ENCODE assay signal across 18 cellular contexts in the genomic region with DNA sequence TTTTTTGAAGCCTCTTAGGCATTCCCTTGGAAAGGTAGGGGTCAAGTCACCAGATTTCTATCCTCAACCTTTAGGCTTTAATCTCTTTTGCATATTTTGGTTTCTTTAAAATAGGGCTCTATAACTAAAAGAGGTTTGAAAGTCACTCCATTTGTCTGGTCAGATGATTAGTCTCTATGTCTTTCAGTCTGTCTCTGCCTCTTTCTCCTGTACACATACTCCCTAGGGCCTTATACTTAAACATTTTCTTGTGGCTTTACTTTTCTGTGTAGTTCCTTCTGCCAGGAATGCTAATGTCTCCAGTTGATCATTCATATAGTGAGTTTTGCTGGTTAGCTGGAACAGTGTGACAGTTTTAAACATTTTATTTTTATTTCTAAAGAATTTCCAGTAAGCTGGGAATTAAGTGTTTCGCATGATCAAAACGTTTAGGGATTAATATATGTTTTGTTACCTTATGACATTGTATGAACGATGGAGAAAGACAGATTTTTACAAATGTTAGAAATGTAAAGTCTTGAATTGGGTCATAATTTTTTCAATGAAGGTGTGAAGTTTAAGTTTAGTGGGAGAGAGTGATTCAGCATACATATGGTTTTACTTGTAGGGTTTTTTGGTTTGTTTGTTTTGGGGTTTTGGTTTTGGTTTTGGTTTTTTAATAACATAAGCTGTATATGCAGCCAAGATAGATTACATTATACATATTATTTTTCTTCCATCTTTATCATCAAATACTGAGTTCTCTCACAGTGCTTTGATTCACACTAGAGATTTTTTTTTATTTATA.
DNase-seq lines count a peak whose midpoint lies in the region; ATAC-seq lines count a peak whose summit lies in the region.
"Had no signal": no experiment of that assay in that cellular context is flagged by ENCODE, and none has a peak within 500 bp of the region (broad histone marks: within the 10 kb centered on the region; RNA-seq: fewer than 3 reads in every experiment).

No MANE protein-coding gene starts in this region.

- in situ Hi-C loops in GM23248 (cut with MboI): no loop called here

- H3K27ac Mint-ChIP-seq in activated CD8-positive, alpha-beta memory T cell treated with anti-CD3 and anti-CD28 coated beads, Interleukin-2, amount 10 ng/mL, durations not matched to agents 7 days and 5 days: peak overlapping the region; percentile 14
- H3K27ac Mint-ChIP-seq in IgD-negative memory B cell: peak overlapping the region in 1 of 3 donors; percentile 78
- H3K27ac Mint-ChIP-seq in activated naive CD8-positive, alpha-beta T cell: peak overlapping the region; percentile 30
- peak overlapping the region; percentile 43 for H3K27ac Mint-ChIP-seq in stimulated activated effector memory CD8-positive, alpha-beta T cell treated with anti-CD3 and anti-CD28 coated beads, Interleukin-12 subunit alpha, Interleukin-12 subunit beta, amount 100 ng/mL, for 72 hours
- H3K27ac Mint-ChIP-seq: activated CD4-positive, alpha-beta T cell treated with anti-CD3 and anti-CD28 coated beads, Interleukin-2, amount 10 ng/mL, durations not matched to agents 7 days and 5 days; T-helper 17 cell had no signal

- no peaks in the 10 kb centered on the region for H3K9me2 ChIP-seq in GM23248 (ENCODE audit: insufficient read depth)

- 81 to 90% methylated on average over 3 of the region's 3 CpGs for WGBS in GM23248 (ENCODE audit: low coverage in 1 of 2, low lambda C conversion rate in 2 of 2, missing lambda C conversion rate in 2 of 2), 2 experiments

- no peaks in the 10 kb centered on the region for H3K9me3 Mint-ChIP-seq in activated CD8-positive, alpha-beta memory T cell treated with anti-CD3 and anti-CD28 coated beads, Interleukin-2, amount 10 ng/mL, durations not matched to agents 7 days and 5 days (ENCODE audit: low read depth)
- H3K9me3 Mint-ChIP-seq in IgD-negative memory B cell: no peaks in the 10 kb centered on the region
- H3K9me3 Mint-ChIP-seq in activated naive CD8-positive, alpha-beta T cell (ENCODE audit: low read depth): no peaks in the 10 kb centered on the region
- H3K9me3 Mint-ChIP-seq in stimulated activated effector memory CD8-positive, alpha-beta T cell treated with anti-CD3 and anti-CD28 coated beads, Interleukin-12 subunit alpha, Interleukin-12 subunit beta, amount 100 ng/mL, for 72 hours: no peaks in the 10 kb centered on the region
- H3K9me3 Mint-ChIP-seq: activated CD4-positive, alpha-beta T cell treated with anti-CD3 and anti-CD28 coated beads, Interleukin-2, amount 10 ng/mL, durations not matched to agents 7 days and 5 days had no signal

- no peaks in the 10 kb centered on the region for H4K20me1 ChIP-seq in GM23248 (ENCODE audit: insufficient read depth)

- 0 out of 2 replicates have a peak, but pooled peaks cover 4% of the 10 kb centered on the region for H3F3A ChIP-seq in GM23248 (ENCODE audit: insufficient read depth)

- peaks cover 10% of the 10 kb centered on the region for H3K4me1 ChIP-seq in GM23248 (ENCODE audit: insufficient read depth)

- peaks cover 17% of the 10 kb centered on the region for H3K36me3 Mint-ChIP-seq in activated CD8-positive, alpha-beta memory T cell treated with anti-CD3 and anti-CD28 coated beads, Interleukin-2, amount 10 ng/mL, durations not matched to agents 7 days and 5 days
- H3K36me3 Mint-ChIP-seq in IgD-negative memory B cell: peaks cover 21% of the 10 kb centered on the region
- H3K36me3 Mint-ChIP-seq in activated naive CD8-positive, alpha-beta T cell: peaks cover 17% of the 10 kb centered on the region
- peaks cover 43% of the 10 kb centered on the region for H3K36me3 Mint-ChIP-seq in stimulated activated effector memory CD8-positive, alpha-beta T cell treated with anti-CD3 and anti-CD28 coated beads, Interleukin-12 subunit alpha, Interleukin-12 subunit beta, amount 100 ng/mL, for 72 hours

- H3K4me3 Mint-ChIP-seq in activated CD8-positive, alpha-beta memory T cell treated with anti-CD3 and anti-CD28 coated beads, Interleukin-2, amount 10 ng/mL, durations not matched to agents 7 days and 5 days: no peak overlapping the region
- peak overlapping the region in 3 of 4 donors; percentile 29 to 81 (median 58) for H3K4me3 Mint-ChIP-seq in IgD-negative memory B cell
- H3K4me3 Mint-ChIP-seq in activated naive CD8-positive, alpha-beta T cell: no peak overlapping the region
- no peak overlapping the region for H3K4me3 Mint-ChIP-seq in stimulated activated effector memory CD8-positive, alpha-beta T cell treated with anti-CD3 and anti-CD28 coated beads, Interleukin-12 subunit alpha, Interleukin-12 subunit beta, amount 100 ng/mL, for 72 hours
- H3K4me3 Mint-ChIP-seq: activated CD4-positive, alpha-beta T cell treated with anti-CD3 and anti-CD28 coated beads, Interleukin-2, amount 10 ng/mL, durations not matched to agents 7 days and 5 days; T-helper 17 cell had no signal

- no peak overlapping the region for H3K27ac ChIP-seq in GM23248
- H3K27ac ChIP-seq: brain microvascular endothelial cell, neutrophil, sigmoid colon had no signal

- H3K4me2 ChIP-seq in GM23248 (ENCODE audit: unreplicated experiment): no peak overlapping the region

- peaks cover 32% of the 10 kb centered on the region; the same call in 1 of the 2 replicates for H3K79me2 ChIP-seq in GM23248 (ENCODE audit: insufficient read depth)

- ATAC-seq in activated CD8-positive, alpha-beta memory T cell treated with anti-CD3 and anti-CD28 coated beads, Interleukin-2, amount 10 ng/mL, durations not matched to agents 7 days and 5 days: peak; percentile 49
- ATAC-seq in stimulated activated effector memory CD8-positive, alpha-beta T cell treated with anti-CD3 and anti-CD28 coated beads, Interleukin-12 subunit alpha, Interleukin-12 subunit beta, amount 100 ng/mL, for 72 hours: peak; percentile 61
- ATAC-seq: T-helper 17 cell had no signal

- H3K4me3 ChIP-seq in GM23248: no peak overlapping the region
- H3K4me3 ChIP-seq: sigmoid colon had no signal

- no peaks in the 10 kb centered on the region for H3K27me3 Mint-ChIP-seq in activated CD8-positive, alpha-beta memory T cell treated with anti-CD3 and anti-CD28 coated beads, Interleukin-2, amount 10 ng/mL, durations not matched to agents 7 days and 5 days
- H3K27me3 Mint-ChIP-seq in IgD-negative memory B cell: no peaks in the 10 kb centered on the region
- no peaks in the 10 kb centered on the region for H3K27me3 Mint-ChIP-seq in activated naive CD8-positive, alpha-beta T cell
- H3K27me3 Mint-ChIP-seq: activated CD4-positive, alpha-beta T cell treated with anti-CD3 and anti-CD28 coated beads, Interleukin-2, amount 10 ng/mL, durations not matched to agents 7 days and 5 days; T-helper 17 cell had no signal

- peaks cover 25% of the 10 kb centered on the region for H3K4me1 Mint-ChIP-seq in activated CD8-positive, alpha-beta memory T cell treated with anti-CD3 and anti-CD28 coated beads, Interleukin-2, amount 10 ng/mL, durations not matched to agents 7 days and 5 days
- H3K4me1 Mint-ChIP-seq in IgD-negative memory B cell: peaks cover 49 to 56% (median 52%) of the 10 kb centered on the region in 3 donors
- peaks cover 49% of the 10 kb centered on the region for H3K4me1 Mint-ChIP-seq in activated naive CD8-positive, alpha-beta T cell (ENCODE audit: low read depth)
- H3K4me1 Mint-ChIP-seq in stimulated activated effector memory CD8-positive, alpha-beta T cell treated with anti-CD3 and anti-CD28 coated beads, Interleukin-12 subunit alpha, Interleukin-12 subunit beta, amount 100 ng/mL, for 72 hours: peaks cover 41% of the 10 kb centered on the region

- no peaks in the 10 kb centered on the region for H3K9me3 ChIP-seq in GM23248 (ENCODE audit: low read depth)
- H3K9me3 ChIP-seq: neutrophil, sigmoid colon had no signal

- H3K27me3 ChIP-seq in GM23248 (replicated peaks; ENCODE audit: insufficient read depth): no peaks in the 10 kb centered on the region
- H3K27me3 ChIP-seq: brain microvascular endothelial cell, neutrophil, sigmoid colon had no signal

- no peaks in the 10 kb centered on the region for H3K36me3 ChIP-seq in GM23248 (ENCODE audit: low read depth)
- H3K36me3 ChIP-seq: brain microvascular endothelial cell had no signal

- no peak for DNase-seq in activated CD8-positive, alpha-beta memory T cell treated with anti-CD3 and anti-CD28 coated beads, Interleukin-2, amount 10 ng/mL, durations not matched to agents 7 days and 5 days
- no peak for DNase-seq in activated CD8-positive, alpha-beta memory T cell treated with anti-CD3 and anti-CD28 coated beads, Interleukin-2, amount 50 U/mL, for 4 hours
- DNase-seq in stimulated activated effector memory CD8-positive, alpha-beta T cell treated with anti-CD3 and anti-CD28 coated beads, Interleukin-12 subunit alpha, Interleukin-12 subunit beta, amount 100 ng/mL, for 72 hours (ENCODE audit: low spot score in 2 of 2): no peak
- DNase-seq in putamen (ENCODE audit: low spot score) (no peak), GM23248 (no peak), GM19238 (ENCODE audit: insufficient read length, low spot score) (no peak)
- DNase-seq: activated CD4-positive, alpha-beta T cell treated with anti-CD3 and anti-CD28 coated beads, Interleukin-2, amount 10 ng/mL, durations not matched to agents 7 days and 5 days; brain microvascular endothelial cell; effector CD8-positive, alpha-beta T cell; foreskin fibroblast; NCI-H1930; RPMI8226; sigmoid colon; stimulated activated CD4-positive, alpha-beta T cell treated with anti-CD3 and anti-CD28 coated beads, Interleukin-4, amount 100 ng/mL, for 24 hours; T-helper 17 cell had no signal

- no peak overlapping the region for H3K9ac ChIP-seq in GM23248

- H2AFZ ChIP-seq in GM23248: no peak overlapping the region

- CTCF ChIA-PET in activated CD8-positive, alpha-beta memory T cell treated with anti-CD3 and anti-CD28 coated beads, Interleukin-2, amount 10 ng/mL, durations not matched to agents 7 days and 5 days (lab: Charles Lee): interaction anchor here (0.8 kb wide), 1 partner anchor 100 kb away, joined by 3 read pairs; no protein-coding TSS in a partner anchor

Comparison
In these comparisons a context has a peak if more than half of its experiments do, and no peak if none do; other contexts are left out.
1. H3K4me3 Mint-ChIP-seq: peak in IgD-negative memory B cell (3 of 4); none in activated CD8-positive, alpha-beta memory T cell treated with anti-CD3 and anti-CD28 coated beads, Interleukin-2, amount 10 ng/mL, durations not matched to agents 7 days and 5 days (single experiment), activated naive CD8-positive, alpha-beta T cell (single experiment) and stimulated activated effector memory CD8-positive, alpha-beta T cell treated with anti-CD3 and anti-CD28 coated beads, Interleukin-12 subunit alpha, Interleukin-12 subunit beta, amount 100 ng/mL, for 72 hours (single experiment).